In the genomic region with DNA sequence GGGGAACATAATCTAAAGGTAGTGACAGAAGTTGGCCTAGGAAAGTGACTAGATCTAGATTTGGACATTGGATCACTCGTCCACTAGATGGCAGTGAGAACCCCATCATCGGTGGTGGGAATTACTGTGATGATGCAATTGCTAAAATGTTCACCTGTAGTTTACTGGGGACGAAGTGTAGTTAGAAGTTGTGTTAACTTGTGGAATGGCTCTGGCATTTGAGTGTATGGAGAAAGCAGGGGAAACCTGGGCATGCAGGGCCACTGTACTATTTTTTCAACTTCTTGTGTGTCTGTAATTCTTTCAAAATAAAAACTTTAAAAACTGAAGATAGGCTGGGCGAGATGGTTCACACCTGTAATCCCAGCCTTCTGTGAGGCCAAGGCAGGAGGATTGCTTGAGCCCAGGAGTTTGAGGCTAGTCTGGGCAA, we compare ENCODE assay signal across 8 cellular contexts.
DNase-seq lines count a peak whose midpoint lies in the region; ATAC-seq and TF ChIP-seq lines count a peak whose summit lies in the region.

No MANE protein-coding gene starts in this region.

- CTCF ChIA-PET in HEK293T (lab: Yijun Ruan, JAX), result interaction anchor here (0.6 to 6.5 kb wide), 6 partner anchors 11 to 138 kb away, joined by 3 to 80 read pairs (median 3); partner anchors contain the start of gene LMNB1

- TF ChIP-seq CTCF in GM12865 (IDR thresholded peaks at IDR 0.05; ENCODE audit: insufficient read depth, low read depth, low read length, missing control alignments) (peak; percentile 76), ascending aorta (IDR thresholded peaks at IDR 0.05) (peak; percentile 61 to 78 (median 63)), omental fat pad (IDR thresholded peaks at IDR 0.05) (peak in 1 of 3 donors; percentile 61)

- no peaks in the 10 kb centered on the region for H3K4me1 ChIP-seq in ascending aorta

- peak; percentile 89 for ATAC-seq in T-helper 17 cell
- ATAC-seq in omental fat pad (ENCODE audit: low FRiP score), result no peak

- H3K27me3 Mint-ChIP-seq in T-helper 17 cell, result no peaks in the 10 kb centered on the region

- no peak overlapping the region for H3K27ac Mint-ChIP-seq in T-helper 17 cell

- H3K27me3 ChIP-seq in ascending aorta, result no peaks in the 10 kb centered on the region

- no peaks in the 10 kb centered on the region for H3K36me3 Mint-ChIP-seq in T-helper 17 cell (ENCODE audit: low read depth)

- DNase-seq in GM12865 (ENCODE audit: low read depth), result peak; percentile 82
- peak; percentile 79 for DNase-seq in HEK293T (ENCODE audit: extremely low spot score)
- peak; percentile 83 for DNase-seq in NAMALWA (ENCODE audit: low spot score)
- peak; percentile 16 to 47 (median 32) for DNase-seq in T-helper 17 cell
- DNase-seq in ascending aorta (ENCODE audit: low spot score in 2 of 2), result peak in 1 of 2 donors; percentile 67
- peak in 29 of 51 donors; percentile 2 to 65 (median 24) for DNase-seq in hypothalamus (lab: John Stamatoyannopoulos, UW)
- peak; percentile 39 to 41 for DNase-seq in stimulated activated CD4-positive, alpha-beta T cell treated with anti-CD3 and anti-CD28 coated beads, Interleukin-12 subunit alpha, Interleukin-12 subunit beta, amount 100 ng/mL, for 24 hours (ENCODE audit: low read depth in 2 of 2)
- no peak for DNase-seq in omental fat pad (ENCODE audit: low spot score)

- no peaks in the 10 kb centered on the region for H3K9me3 ChIP-seq in T-helper 17 cell (ENCODE audit: control insufficient read depth, low read length, poor library complexity, severe bottlenecking)
- H3K9me3 ChIP-seq in ascending aorta, result no peaks in the 10 kb centered on the region

- no peaks in the 10 kb centered on the region for H3K36me3 ChIP-seq in ascending aorta

- intact Hi-C loops in ascending aorta (cut with DNase I), result loop anchor here (1.0 to 10.0 kb wide), 4 partner anchors 104 to 636 kb away; partner anchors contain the start of gene MARCHF3

- POLR2A ChIA-PET in HEK293T (lab: Yijun Ruan, JAX), result interaction anchor here (1.0 to 6.3 kb wide), 4 partner anchors 18 to 101 kb away, joined by 3 to 78 read pairs (median 14); partner anchors contain the start of genes ALDH7A1 and LMNB1

- H3K4me3 Mint-ChIP-seq in T-helper 17 cell, result no peak overlapping the region

- H3K27ac ChIP-seq in ascending aorta, result no peak overlapping the region

- H3K4me1 Mint-ChIP-seq in T-helper 17 cell, result peaks cover 4% of the 10 kb centered on the region

- H3K4me3 ChIP-seq in GM12865 (ENCODE audit: low read depth, low read length), result no peak overlapping the region
- no peak overlapping the region for H3K4me3 ChIP-seq in ascending aorta

TF ChIP-seq in HEK293T, 16 proteins besides CTCF, POLR2A, EP300 and RAD21:
- no peak for TF ChIP-seq FOXK2 (IDR thresholded peaks at IDR 0.05)
- TF ChIP-seq SUZ12 (IDR thresholded peaks at IDR 0.05), result no peak
- TF ChIP-seq ELF4 (IDR thresholded peaks at IDR 0.05), result no peak
- no peak for TF ChIP-seq PKNOX1 (IDR thresholded peaks at IDR 0.05)
- no peak for TF ChIP-seq NFRKB (IDR thresholded peaks at IDR 0.05)
- TF ChIP-seq HDGF (IDR thresholded peaks at IDR 0.05; ENCODE audit: borderline replicate concordance), result no peak
- no peak for TF ChIP-seq ZNF384 (IDR thresholded peaks at IDR 0.05)
- no peak for TF ChIP-seq BHLHE40 (IDR thresholded peaks at IDR 0.05; ENCODE audit: borderline replicate concordance)
- no peak for TF ChIP-seq ARNT (IDR thresholded peaks at IDR 0.05)
- TF ChIP-seq FOXM1 (IDR thresholded peaks at IDR 0.05; ENCODE audit: borderline replicate concordance), result no peak
